33 cellular contexts compared by ENCODE assay signal in the genomic region with DNA sequence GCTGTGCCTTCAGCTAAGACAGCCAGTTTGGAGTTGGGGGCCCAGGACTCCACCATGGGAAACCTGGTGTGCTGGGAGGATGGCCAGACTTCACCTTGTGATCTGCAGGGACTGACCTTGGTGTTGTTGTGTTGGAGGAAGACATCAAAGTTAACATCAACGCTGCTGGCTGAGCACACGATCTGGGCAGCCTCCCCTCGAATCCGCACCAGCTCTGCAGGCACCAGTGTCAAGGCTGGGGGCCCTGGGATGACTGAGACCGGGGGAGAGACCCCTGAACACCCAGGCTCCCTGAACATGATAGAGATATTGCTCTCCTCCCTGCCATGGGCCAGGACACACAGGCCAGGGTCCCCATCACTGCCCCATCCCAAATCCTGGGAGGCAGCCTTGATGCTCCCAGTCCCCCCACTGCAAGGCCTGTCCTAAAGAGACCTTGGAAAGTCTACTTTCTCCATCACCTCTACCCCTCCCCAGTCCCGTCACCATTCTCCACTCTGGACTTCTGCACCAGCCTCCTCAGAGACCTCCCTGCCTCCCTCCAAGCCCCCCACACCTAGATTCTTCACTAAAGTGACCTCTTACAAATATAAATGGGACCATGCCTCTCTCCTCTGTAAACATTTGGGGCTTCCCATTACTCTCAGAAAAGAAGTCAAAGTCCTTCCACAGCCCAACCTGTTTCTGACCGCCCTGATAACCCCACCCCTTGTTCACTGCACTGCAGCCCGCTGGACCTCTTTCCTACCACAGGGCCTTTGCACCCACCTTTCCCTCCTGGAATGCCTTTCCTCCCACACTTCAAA. TPM values are rescaled to one million over a fixed set of nuclear protein-coding genes. Genes with fewer than 3 reads are reported as not detected.
DNase-seq lines count a peak whose midpoint lies in the region; ATAC-seq, FAIRE-seq and TF ChIP-seq lines count a peak whose summit lies in the region.
"Had no signal": no experiment of that assay in that cellular context is flagged by ENCODE, and none has a peak within 500 bp of the region (broad histone marks: within the 10 kb centered on the region; RNA-seq: fewer than 3 reads in every experiment).

No MANE protein-coding gene starts in this region.

- no peak overlapping the region for H2BK20ac ChIP-seq in IMR-90 (ENCODE audit: low read depth, low read length)

- H3K4ac ChIP-seq in IMR-90 (ENCODE audit: low read depth, low read length), result no peak overlapping the region

- TF ChIP-seq EP300 in HepG2 (IDR thresholded peaks at IDR 0.05; ENCODE audit: low read depth in 2 of 2, low read length in 2 of 2), result no peak
- TF ChIP-seq EP300 in HepG2 (CRISPR knock-in tag; IDR thresholded peaks at IDR 0.05; ENCODE audit: borderline replicate concordance), result no peak
- TF ChIP-seq EP300 in gastroesophageal sphincter (IDR thresholded peaks at IDR 0.05), result no peak

- no peak for TF ChIP-seq POLR2A in IMR-90 (IDR thresholded peaks at IDR 0.05; ENCODE audit: low read depth, low read length)
- no peak for TF ChIP-seq POLR2A in HepG2 (IDR thresholded peaks at IDR 0.05; ENCODE audit: insufficient read depth in 1 of 2, low read depth in 2 of 2, low read length in 2 of 2)
- TF ChIP-seq POLR2A in breast epithelium (IDR thresholded peaks at IDR 0.05), result no peak
- no peak for TF ChIP-seq POLR2A in gastroesophageal sphincter (IDR thresholded peaks at IDR 0.05)

- H3K14ac ChIP-seq in IMR-90 (replicated peaks; ENCODE audit: low read depth, low read length), result no peak overlapping the region

- no peak overlapping the region for H3K23ac ChIP-seq in IMR-90 (ENCODE audit: low read depth, low read length)

- H4K8ac ChIP-seq in IMR-90 (ENCODE audit: low read depth in 2 of 2, low read length in 2 of 2), result no peak overlapping the region

- H3K79me2 ChIP-seq in HepG2 (ENCODE audit: insufficient read depth, low read length), result no peaks in the 10 kb centered on the region

- no peak overlapping the region for H4K5ac ChIP-seq in IMR-90 (ENCODE audit: low read depth, low read length)

- H4K20me1 ChIP-seq in IMR-90 (ENCODE audit: insufficient read depth, low read length) (no peaks in the 10 kb centered on the region), HepG2 (ENCODE audit: insufficient read depth, low read length) (no peaks in the 10 kb centered on the region)

- H2AK9ac ChIP-seq in IMR-90 (replicated peaks; ENCODE audit: low read depth, low read length, poor library complexity), result no peak overlapping the region

- CTCF ChIA-PET in activated CD8-positive, alpha-beta memory T cell treated with anti-CD3 and anti-CD28 coated beads, Interleukin-2, amount 10 ng/mL, durations not matched to agents 7 days and 5 days (lab: Charles Lee), result no interaction called here
- CTCF ChIA-PET in IMR-90 (lab: Yijun Ruan, JAX), result no interaction called here
- CTCF ChIA-PET in HepG2 (lab: Yijun Ruan, JAX; ENCODE audit: low intra/inter-chr PET ratio, low total read pairs), result no interaction called here

- H3K79me1 ChIP-seq in IMR-90 (ENCODE audit: low read depth in 1 of 2, low read length in 2 of 2), result no peaks in the 10 kb centered on the region

- H3K4me2 ChIP-seq in IMR-90 (ENCODE audit: low read depth, low read length) (no peak overlapping the region), HepG2 (ENCODE audit: low read depth, low read length) (no peak overlapping the region)

- H2BK120ac ChIP-seq in IMR-90 (ENCODE audit: low read depth, low read length), result no peak overlapping the region

- H3K4me1 Mint-ChIP-seq in activated CD8-positive, alpha-beta memory T cell treated with anti-CD3 and anti-CD28 coated beads, Interleukin-2, amount 10 ng/mL, durations not matched to agents 7 days and 5 days, result peaks cover 9% of the 10 kb centered on the region
- H3K4me1 Mint-ChIP-seq in type B pancreatic cell (ENCODE audit: unreplicated experiment), result peaks cover 18% of the 10 kb centered on the region

- H3K18ac ChIP-seq in IMR-90 (ENCODE audit: low read depth, low read length), result no peak overlapping the region

- H3K27me3 ChIP-seq in IMR-90 (ENCODE audit: control insufficient read depth, insufficient read depth, low read length), result peaks cover 30% of the 10 kb centered on the region
- H3K27me3 ChIP-seq in HepG2 (ENCODE audit: control insufficient read depth in 1 of 2, insufficient read depth in 2 of 2, low read length in 2 of 2), result peaks cover 3 to 54% of the 10 kb centered on the region in 2 experiments; a peak in 4 of 5 replicates
- H3K27me3 ChIP-seq in breast epithelium, result no peaks in the 10 kb centered on the region
- no peaks in the 10 kb centered on the region for H3K27me3 ChIP-seq in gastroesophageal sphincter
- H3K27me3 ChIP-seq: gastrocnemius medialis, left lung had no signal

- no peak overlapping the region for H2BK5ac ChIP-seq in IMR-90 (ENCODE audit: low read depth, low read length, poor library complexity, severe bottlenecking)

- H2AK5ac ChIP-seq in IMR-90 (ENCODE audit: low read depth, low read length), result no peak overlapping the region

- H3K9me1 ChIP-seq in IMR-90 (ENCODE audit: insufficient read depth, low read length), result peaks cover 3% of the 10 kb centered on the region; the same call in 1 of the 2 replicates

- no peak overlapping the region for H3K9ac ChIP-seq in IMR-90 (ENCODE audit: low read depth, low read length)
- H3K9ac ChIP-seq in HepG2 (ENCODE audit: insufficient read depth, low read depth, low read length), result no peak overlapping the region
- H3K9ac ChIP-seq: GM23248 had no signal

- BruUV-seq in IMR-90 (replicated peaks; lab: Mats Ljungman, UMichigan), result no TSS peak
- no TSS peak for BruUV-seq in HepG2 (replicated peaks; lab: Mats Ljungman, UMichigan)

- WGBS in IMR-90 (ENCODE audit: extremely low coverage in 2 of 2, insufficient read length in 1 of 2), 2 experiments, result 76% methylated on average over 3 of the region's 8 CpGs; no CpG with 5 or more reads in 1 of the 2 experiments
- 4% methylated on average over 3 of the region's 8 CpGs for WGBS in HepG2 (ENCODE audit: low lambda C conversion rate)
- WGBS in gastroesophageal sphincter (ENCODE audit: low coverage in 1 of 2), 2 donors, result 93 to 100% methylated on average over 3 of the region's 8 CpGs

- peaks cover 19% of the 10 kb centered on the region for H3K27me3 Mint-ChIP-seq in activated CD8-positive, alpha-beta memory T cell treated with anti-CD3 and anti-CD28 coated beads, Interleukin-2, amount 10 ng/mL, durations not matched to agents 7 days and 5 days
- H3K27me3 Mint-ChIP-seq in type B pancreatic cell, result peaks cover 9% of the 10 kb centered on the region

- no peaks in the 10 kb centered on the region for H3K36me3 Mint-ChIP-seq in activated CD8-positive, alpha-beta memory T cell treated with anti-CD3 and anti-CD28 coated beads, Interleukin-2, amount 10 ng/mL, durations not matched to agents 7 days and 5 days
- H3K36me3 Mint-ChIP-seq in type B pancreatic cell, result no peaks in the 10 kb centered on the region
- H3K36me3 Mint-ChIP-seq: activated naive CD8-positive, alpha-beta T cell treated with anti-CD3 and anti-CD28 coated beads, Interleukin-2, amount 10 ng/mL, durations not matched to agents 7 days and 5 days had no signal

- dilution Hi-C loops in IMR-90 (cut with HindIII; ENCODE audit: low sequenced_read_pairs, unreplicated experiment), result no loop called here

- H2BK15ac ChIP-seq in IMR-90 (ENCODE audit: low read depth, low read length), result no peak overlapping the region

- POLR2A ChIA-PET in IMR-90 (lab: Charles Lee; ENCODE audit: unreplicated experiment), result no interaction called here
- POLR2A ChIA-PET in HepG2 (lab: Yijun Ruan, JAX), result no interaction called here

- intact Hi-C loops in IMR-90 (cut with micrococcal nuclease), result no loop called here
- intact Hi-C loops in HepG2 (cut with micrococcal nuclease; ENCODE audit: unreplicated experiment), result no loop called here
- intact Hi-C loops in breast epithelium (cut with DNase I; ENCODE audit: low total_unique reads), result loop anchor here (5.0 kb wide), 1 partner anchor 559 kb away; no protein-coding TSS in a partner anchor

- no peaks in the 10 kb centered on the region for H3K9me3 Mint-ChIP-seq in activated CD8-positive, alpha-beta memory T cell treated with anti-CD3 and anti-CD28 coated beads, Interleukin-2, amount 10 ng/mL, durations not matched to agents 7 days and 5 days (ENCODE audit: low read depth)
- no peaks in the 10 kb centered on the region for H3K9me3 Mint-ChIP-seq in type B pancreatic cell
- H3K9me3 Mint-ChIP-seq: activated naive CD8-positive, alpha-beta T cell treated with anti-CD3 and anti-CD28 coated beads, Interleukin-2, amount 10 ng/mL, durations not matched to agents 7 days and 5 days; immature natural killer cell had no signal

- H3K4me1 ChIP-seq in IMR-90 (ENCODE audit: control insufficient read depth, insufficient read depth, low read length) (peaks cover 4% of the 10 kb centered on the region; the same call in 1 of the 2 replicates), HepG2 (ENCODE audit: insufficient read depth, low read length) (peaks cover 17% of the 10 kb centered on the region), breast epithelium (no peaks in the 10 kb centered on the region), gastroesophageal sphincter (no peaks in the 10 kb centered on the region)
- H3K4me1 ChIP-seq: Caco-2, gastrocnemius medialis had no signal

- no peak overlapping the region for H3K27ac Mint-ChIP-seq in activated CD8-positive, alpha-beta memory T cell treated with anti-CD3 and anti-CD28 coated beads, Interleukin-2, amount 10 ng/mL, durations not matched to agents 7 days and 5 days
- H3K27ac Mint-ChIP-seq in type B pancreatic cell, result no peak overlapping the region
- H3K27ac Mint-ChIP-seq: activated naive CD8-positive, alpha-beta T cell treated with anti-CD3 and anti-CD28 coated beads, Interleukin-2, amount 10 ng/mL, durations not matched to agents 7 days and 5 days; immature natural killer cell had no signal

- in situ Hi-C loops in IMR-90 (cut with MboI; ENCODE audit: low sequenced_read_pairs) (no loop called here), HepG2 (cut with HindIII; ENCODE audit: extremely low pct_ligation_motif_present, low pct_unique_long_range_greater_than_20kb) (no loop called here)

- no peak overlapping the region for H3K4me3 Mint-ChIP-seq in activated CD8-positive, alpha-beta memory T cell treated with anti-CD3 and anti-CD28 coated beads, Interleukin-2, amount 10 ng/mL, durations not matched to agents 7 days and 5 days
- no peak overlapping the region for H3K4me3 Mint-ChIP-seq in type B pancreatic cell
- H3K4me3 Mint-ChIP-seq: activated naive CD8-positive, alpha-beta T cell treated with anti-CD3 and anti-CD28 coated beads, Interleukin-2, amount 10 ng/mL, durations not matched to agents 7 days and 5 days; immature natural killer cell had no signal

- H3K27ac ChIP-seq in IMR-90 (ENCODE audit: insufficient read depth, low read length) (no peak overlapping the region), HepG2 (ENCODE audit: extremely low read length, insufficient read depth, low read length) (no peak overlapping the region), substantia nigra (ENCODE audit: low read depth, low read length, poor library complexity, severe bottlenecking) (no peak overlapping the region), breast epithelium (no peak overlapping the region), gastroesophageal sphincter (no peak overlapping the region)
- H3K27ac ChIP-seq: gastrocnemius medialis, GM23248, left lung, WERI-Rb-1 had no signal

- H3K4me3 ChIP-seq in IMR-90 (ENCODE audit: insufficient read depth, low read depth, low read length), result no peak overlapping the region
- H3K4me3 ChIP-seq in HepG2 (replicated peaks in 1 of 3; ENCODE audit: insufficient read depth in 1 of 3, low read depth in 2 of 3, low read length in 3 of 3), result no peak overlapping the region
- H3K4me3 ChIP-seq in breast epithelium, result no peak overlapping the region
- H3K4me3 ChIP-seq in gastroesophageal sphincter, result no peak overlapping the region
- H3K4me3 ChIP-seq: gastrocnemius medialis, GM23248, left lung had no signal

- DNase-seq in activated CD8-positive, alpha-beta memory T cell treated with anti-CD3 and anti-CD28 coated beads, Interleukin-2, amount 10 ng/mL, durations not matched to agents 7 days and 5 days, result peak; percentile 28
- no peak for DNase-seq in activated CD8-positive, alpha-beta memory T cell treated with anti-CD3 and anti-CD28 coated beads, Interleukin-2, amount 50 U/mL, for 4 hours
- DNase-seq in IMR-90 (no peak), HepG2 (ENCODE audit: low spot score) (no peak), type B pancreatic cell (ENCODE audit: extremely low spot score, unreplicated experiment) (peak; percentile 53), substantia nigra (lab: John Stamatoyannopoulos, UW) (no peak), breast epithelium (ENCODE audit: low spot score in 2 of 2) (no peak)
- DNase-seq: activated CD4-positive, alpha-beta T cell treated with anti-CD3 and anti-CD28 coated beads, Interleukin-2, amount 50 U/mL, for 4 hours; activated effector memory CD4-positive, alpha-beta T cell treated with Interleukin-2 at 50 U/mL for 16 hours; activated naive CD8-positive, alpha-beta T cell treated with anti-CD3 and anti-CD28 coated beads, Interleukin-2, amount 10 ng/mL, durations not matched to agents 7 days and 5 days; activated T-cell treated with anti-CD3 and anti-CD28 coated beads for 4 hours; central memory CD4-positive, alpha-beta T cell; DMS79 treated with DMSO at 0.1 percent for 48 hours; gastrocnemius medialis; GF-D8; hippocampal formation; immature natural killer cell; left lung; NCI-H1092; NCI-H2029; NCI-H526 treated with DMSO at 0.1 percent for 48 hours; SHP77; small intestine; stimulated activated CD8-positive, alpha-beta memory T cell treated with anti-CD3 and anti-CD28 coated beads, Interleukin-4, amount 100 ng/mL, for 48 hours; trophoblast cell; WERI-Rb-1 had no signal

- TF ChIP-seq RAD21 in IMR-90 (IDR thresholded peaks at IDR 0.05; ENCODE audit: low read length), result no peak
- TF ChIP-seq RAD21 in HepG2 (CRISPR knock-in tag; IDR thresholded peaks at IDR 0.05), result no peak

- peak overlapping the region; percentile 14 for H2AFZ ChIP-seq in IMR-90 (replicated peaks; ENCODE audit: low read length, poor library complexity)
- no peak overlapping the region for H2AFZ ChIP-seq in HepG2 (ENCODE audit: low read length)
- H2AFZ ChIP-seq: GM23248 had no signal

- H3K36me3 ChIP-seq in IMR-90 (ENCODE audit: control insufficient read depth, insufficient read depth, low read length) (no peaks in the 10 kb centered on the region), HepG2 (replicated peaks in 1 of 2; ENCODE audit: control insufficient read depth in 1 of 2, insufficient read depth in 2 of 2, low read length in 2 of 2) (no peaks in the 10 kb centered on the region), breast epithelium (no peaks in the 10 kb centered on the region), gastroesophageal sphincter (no peaks in the 10 kb centered on the region)
- H3K36me3 ChIP-seq: gastrocnemius medialis, WERI-Rb-1 had no signal

- no peak for TF ChIP-seq CTCF in IMR-90 (conservative IDR thresholded peaks at IDR 0.05; ENCODE audit: low read depth, low read length)
- no peak for TF ChIP-seq CTCF in HepG2 (CRISPR knock-in tag; IDR thresholded peaks at IDR 0.05)
- TF ChIP-seq CTCF in type B pancreatic cell (conservative IDR thresholded peaks at IDR 0.05), result no peak
- TF ChIP-seq CTCF in breast epithelium (IDR thresholded peaks at IDR 0.05), result no peak
- no peak for TF ChIP-seq CTCF in gastroesophageal sphincter (IDR thresholded peaks at IDR 0.05)

- peaks cover 5% of the 10 kb centered on the region for H3K9me3 ChIP-seq in IMR-90 (ENCODE audit: control insufficient read depth, insufficient read depth, low read length)
- no peaks in the 10 kb centered on the region for H3K9me3 ChIP-seq in HepG2 (ENCODE audit: low read length)
- H3K9me3 ChIP-seq in breast epithelium, result no peaks in the 10 kb centered on the region
- H3K9me3 ChIP-seq in gastroesophageal sphincter, result no peaks in the 10 kb centered on the region
- H3K9me3 ChIP-seq: Caco-2, gastrocnemius medialis, left lung had no signal

- FAIRE-seq in HepG2 (lab: Jason Lieb, UNC), result no peak
- FAIRE-seq: astrocyte, GM18507, small intestine had no signal

- no peak overlapping the region for H3K56ac ChIP-seq in IMR-90 (ENCODE audit: extremely low read depth, insufficient read depth, low read length)

- no peak overlapping the region for H4K91ac ChIP-seq in IMR-90 (ENCODE audit: insufficient read depth, low read depth, low read length)

- ATAC-seq in activated CD8-positive, alpha-beta memory T cell treated with anti-CD3 and anti-CD28 coated beads, Interleukin-2, amount 10 ng/mL, durations not matched to agents 7 days and 5 days, result no peak
- ATAC-seq in IMR-90 (ENCODE audit: low read depth), result no peak
- ATAC-seq in HepG2, result 0 out of 3 replicates have a peak, but pooled peaks have one; percentile 15
- ATAC-seq in gastroesophageal sphincter, result no peak
- ATAC-seq: gastrocnemius medialis, left lung had no signal

RNA-seq across cellular contexts. Expression of a gene that starts 8.2 kb away (rescaled TPM):
- total RNA-seq in activated CD8-positive, alpha-beta memory T cell treated with anti-CD3 and anti-CD28 coated beads, Interleukin-2, amount 10 ng/mL, durations not matched to agents 7 days and 5 days, result under 1 TPM in 1 of 2 experiments, not detected in 1; 0.26 TPM
- total RNA-seq in IMR-90 (2012; rRNA removed) (under 0.01 and 0.36 TPM in 2 replicates), HepG2 (2016; rRNA removed; fragmentation: Illumina TruSeq; extraction: Trizol) (not detected in 2 replicates), type B pancreatic cell (ENCODE audit: low replicate concordance) (1.6 and 4.0 TPM in 2 replicates), breast epithelium (10 to 100 TPM; 11.5 to 79.0 (median 24.1) TPM), gastroesophageal sphincter (10 to 100 TPM; 12.3 to 58.0 (median 35.2) TPM)
- polyA plus RNA-seq in IMR-90 (2012; rRNA removed) (0.07 and 0.14 TPM in 2 replicates), HepG2 (2011; rRNA removed) (0.01 TPM in 1 of 2 replicates, not detected in the other)
- 0.03 and 0.08 TPM in 2 replicates for polyA plus RNA-seq in IMR-90 (2012; cell fraction: cytosol; rRNA removed)
- polyA plus RNA-seq in IMR-90 (2012; cell fraction: nucleus; rRNA removed; ENCODE audit: low replicate concordance), result 0.33 and 0.72 TPM in 2 replicates
- not detected in 2 replicates for total RNA-seq in HepG2 (2016; cell fraction: cytosol; rRNA removed; fragmentation: Illumina TruSeq; extraction: Trizol; ENCODE audit: low read depth)
- not detected in 2 replicates for total RNA-seq in HepG2 (2016; cell fraction: insoluble cytoplasmic fraction; rRNA removed; fragmentation: Illumina TruSeq; extraction: Trizol)
- not detected in 2 replicates for total RNA-seq in HepG2 (2016; cell fraction: membrane; rRNA removed; fragmentation: Illumina TruSeq; extraction: Trizol)
- not detected in 2 replicates for total RNA-seq in HepG2 (2016; cell fraction: nucleus; rRNA removed; fragmentation: Illumina TruSeq; extraction: Trizol)
- 0.01 TPM in 1 of 2 replicates, not detected in the other for polyA plus RNA-seq in HepG2 (2011; cell fraction: cytosol; rRNA removed)
- 0.03 TPM in 1 of 2 replicates, not detected in the other for polyA plus RNA-seq in HepG2 (2011; cell fraction: nucleus; rRNA removed)
- 0.07 TPM in 1 of 2 replicates, not detected in the other for polyA plus RNA-seq in HepG2 (2012)
- not detected in 2 replicates for polyA plus RNA-seq in HepG2 (2016; cell fraction: cytosol; fragmentation: Illumina TruSeq; extraction: Trizol; ENCODE audit: low read depth)
- polyA plus RNA-seq in HepG2 (2016; cell fraction: insoluble cytoplasmic fraction; fragmentation: Illumina TruSeq; extraction: Trizol; ENCODE audit: low read depth), result not detected in 2 replicates
- polyA plus RNA-seq in HepG2 (2016; cell fraction: membrane; fragmentation: Illumina TruSeq; extraction: Trizol; ENCODE audit: low read depth), result not detected in 2 replicates
- not detected in 2 replicates for polyA plus RNA-seq in HepG2 (2016; cell fraction: nucleus; fragmentation: Illumina TruSeq; extraction: Trizol; ENCODE audit: insufficient read depth, low read depth)
- 0.58 TPM in 1 of 2 replicates, not detected in the other for polyA minus RNA-seq in HepG2 (2011; rRNA and poly(A)+ RNA removed; ENCODE audit: low replicate concordance)
- polyA minus RNA-seq in HepG2 (2011; cell fraction: cytosol; rRNA and poly(A)+ RNA removed), result not detected in 2 replicates
- polyA minus RNA-seq in HepG2 (2011; cell fraction: nucleus; rRNA and poly(A)+ RNA removed), result not detected in 2 replicates
- total RNA-seq: dermis microvascular lymphatic vessel endothelial cell, GM23248, renal cortical epithelial cell had no signal

Comparison
In these comparisons a context has a peak if more than half of its experiments do, and no peak if none do; other contexts are left out.
1. DNase-seq: peak in activated CD8-positive, alpha-beta memory T cell treated with anti-CD3 and anti-CD28 coated beads, Interleukin-2, amount 10 ng/mL, durations not matched to agents 7 days and 5 days (single experiment) and type B pancreatic cell (single experiment); none in activated CD8-positive, alpha-beta memory T cell treated with anti-CD3 and anti-CD28 coated beads, Interleukin-2, amount 50 U/mL, for 4 hours (single experiment), IMR-90 (single experiment), HepG2 (single experiment), substantia nigra (0 of 49) and breast epithelium (0 of 2).